Comparison of ENCODE assay signal across 19 cellular contexts in the genomic region with DNA sequence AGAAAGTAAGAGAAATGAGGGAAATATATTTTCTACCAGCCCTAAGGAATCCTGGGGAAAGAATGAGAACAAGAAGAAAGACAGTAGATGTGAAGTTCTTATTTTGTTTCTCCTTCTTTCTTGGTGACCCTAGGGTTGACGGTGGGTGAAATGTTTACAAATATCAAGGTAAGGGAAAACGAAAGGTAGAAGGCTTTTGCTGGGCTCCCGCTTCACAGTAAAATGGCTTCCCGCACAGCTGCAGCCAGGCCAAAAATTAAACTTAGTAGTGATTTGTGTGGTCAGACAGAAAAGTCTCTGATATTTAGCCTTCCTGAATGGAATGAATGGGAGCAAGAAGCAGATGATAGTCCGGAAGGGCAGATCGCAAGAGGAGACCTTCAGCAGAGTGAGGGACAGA.
"Had no signal": no experiment of that assay in that cellular context is flagged by ENCODE, and none has a peak within 500 bp of the region (broad histone marks: within the 10 kb centered on the region; RNA-seq: fewer than 3 reads in every experiment).

No MANE protein-coding gene starts in this region.

- H3K27ac Mint-ChIP-seq: dendritic cell treated with granulocyte-macrophage colony-stimulating factor and Interleukin-4, amounts not matched to agents 40 ng/mL and 50 ng/mL, for 4 days; natural killer cell; stimulated activated effector memory CD8-positive, alpha-beta T cell treated with anti-CD3 and anti-CD28 coated beads, Interleukin-12 subunit alpha, Interleukin-12 subunit beta, amount 100 ng/mL, for 72 hours had no signal

- H3K4me1 Mint-ChIP-seq: natural killer cell; stimulated activated effector memory CD8-positive, alpha-beta T cell treated with anti-CD3 and anti-CD28 coated beads, Interleukin-12 subunit alpha, Interleukin-12 subunit beta, amount 100 ng/mL, for 72 hours had no signal

- H3K27ac ChIP-seq: heart left ventricle, neutrophil, suprapubic skin, thyroid gland, upper lobe of left lung, vagina had no signal

- H3K36me3 ChIP-seq: heart left ventricle, neutrophil, suprapubic skin, thyroid gland, upper lobe of left lung, vagina had no signal

- ATAC-seq: heart left ventricle; left lobe of liver; mucosa of descending colon; natural killer cell; right cardiac atrium; stimulated activated effector memory CD8-positive, alpha-beta T cell treated with anti-CD3 and anti-CD28 coated beads, Interleukin-12 subunit alpha, Interleukin-12 subunit beta, amount 100 ng/mL, for 72 hours; stimulated activated naive CD8-positive, alpha-beta T cell treated with anti-CD3 and anti-CD28 coated beads, Interleukin-15, Interleukin-2, amounts not matched to agents 100 U/mL and 50 U/mL, for 24 hours had no signal

- DNase-seq: cerebellar nuclear complex; heart left ventricle; hippocampal formation; mammary epithelial cell; mucosa of descending colon; natural killer cell; posterior cingulate gyrus; right cardiac atrium; stimulated activated CD4-positive, alpha-beta T cell treated with anti-CD3 and anti-CD28 coated beads, Interleukin-4, amount 100 ng/mL, for 1 hour; stimulated activated CD8-positive, alpha-beta memory T cell treated with anti-CD3 and anti-CD28 coated beads, Interleukin-4, amount 100 ng/mL, for 48 hours; stimulated activated naive CD8-positive, alpha-beta T cell treated with anti-CD3 and anti-CD28 coated beads, Interleukin-15, Interleukin-2, amounts not matched to agents 100 U/mL and 50 U/mL, for 24 hours; thyroid gland; upper lobe of left lung had no signal

- H3K27me3 Mint-ChIP-seq: dendritic cell treated with granulocyte-macrophage colony-stimulating factor and Interleukin-4, amounts not matched to agents 40 ng/mL and 50 ng/mL, for 4 days had no signal

- H3K4me3 ChIP-seq: heart left ventricle, mucosa of descending colon, suprapubic skin, thyroid gland, upper lobe of left lung, vagina had no signal

- H3K27me3 ChIP-seq: heart left ventricle, neutrophil, suprapubic skin, thyroid gland, upper lobe of left lung, vagina had no signal

- H3K4me1 ChIP-seq: heart left ventricle, suprapubic skin, thyroid gland, upper lobe of left lung, vagina had no signal

- H3K36me3 Mint-ChIP-seq: natural killer cell; stimulated activated effector memory CD8-positive, alpha-beta T cell treated with anti-CD3 and anti-CD28 coated beads, Interleukin-12 subunit alpha, Interleukin-12 subunit beta, amount 100 ng/mL, for 72 hours had no signal

- H3K4me3 Mint-ChIP-seq: dendritic cell treated with granulocyte-macrophage colony-stimulating factor and Interleukin-4, amounts not matched to agents 40 ng/mL and 50 ng/mL, for 4 days; natural killer cell; stimulated activated effector memory CD8-positive, alpha-beta T cell treated with anti-CD3 and anti-CD28 coated beads, Interleukin-12 subunit alpha, Interleukin-12 subunit beta, amount 100 ng/mL, for 72 hours had no signal

- H3K9me3 Mint-ChIP-seq: stimulated activated effector memory CD8-positive, alpha-beta T cell treated with anti-CD3 and anti-CD28 coated beads, Interleukin-12 subunit alpha, Interleukin-12 subunit beta, amount 100 ng/mL, for 72 hours had no signal
